In genomic region chr20:33993800-33994623, GRCh38 we compare ENCODE assay signal across 8 cellular contexts. TPM values are rescaled to one million over a fixed set of nuclear protein-coding genes. Genes with fewer than 3 reads are reported as not detected.
DNase-seq lines count a peak whose midpoint lies in the region; ATAC-seq and TF ChIP-seq lines count a peak whose summit lies in the region.

Gene RALY, plus strand, starts transcription at chr20:33993911. Its CDS starts 78,164 bp downstream, at chr20:34072075.

- peak within 1 kb of the TSS; percentile 94 for H3K27ac Mint-ChIP-seq in central memory CD8-positive, alpha-beta T cell (ENCODE audit: low read depth)

- in situ Hi-C loops in ACHN (cut with HindIII; ENCODE audit: low pct_ligation_motif_present, low pct_unique_long_range_greater_than_20kb, low sequenced_read_pairs) = no loop called here

- peaks cover 22% of the 10 kb centered on the region for H3K36me3 Mint-ChIP-seq in central memory CD8-positive, alpha-beta T cell (ENCODE audit: insufficient read depth)

- no peaks in the 10 kb centered on the region for H3K27me3 ChIP-seq in kidney epithelial cell (ENCODE audit: control insufficient read depth, insufficient read depth, low read length)

- H3K4me1 Mint-ChIP-seq in central memory CD8-positive, alpha-beta T cell = peaks cover 61% of the 10 kb centered on the region

- no peaks in the 10 kb centered on the region for H3K9me3 Mint-ChIP-seq in central memory CD8-positive, alpha-beta T cell

- ATAC-seq in GM18867 (IDR thresholded peaks at IDR 0.05; ENCODE audit: unreplicated experiment) (peak; percentile 58), HG03097 (IDR thresholded peaks at IDR 0.05; ENCODE audit: low FRiP score, unreplicated experiment) (peak; percentile 45)
- ATAC-seq in central memory CD8-positive, alpha-beta T cell (replicated peaks; ENCODE audit: extremely low read depth, poor library complexity, severe bottlenecking) = peak; percentile 61

- DNase-seq in ACHN (peak; percentile 77), NCI-H2227 (lab: John Stamatoyannopoulos, UW; ENCODE audit: unreplicated experiment) (peak; percentile 88), kidney epithelial cell (ENCODE audit: low read depth) (peak; percentile 23)
- peak; percentile 59 for DNase-seq in activated CD4-positive, CD25-positive, alpha-beta regulatory T cell treated with anti-CD3 and anti-CD28 coated beads, Interleukin-2, amount 50 U/mL, for 16 hours (ENCODE audit: low read depth, low spot score)
- DNase-seq in central memory CD8-positive, alpha-beta T cell (ENCODE audit: low spot score in 2 of 2) = peak; percentile 58 to 64
- peak; percentile 63 to 67 for DNase-seq in stimulated activated CD4-positive, alpha-beta T cell treated with anti-CD3 and anti-CD28 coated beads, Interleukin-15, amount 100 ng/mL, for 48 hours (ENCODE audit: low read depth in 2 of 2)

- H3K4me3 Mint-ChIP-seq in central memory CD8-positive, alpha-beta T cell = peak within 1 kb of the TSS; percentile 91

- H3K4me3 ChIP-seq in kidney epithelial cell (ENCODE audit: low read depth, low read length) = peak within 1 kb of the TSS; percentile 92

- H3K27me3 Mint-ChIP-seq in central memory CD8-positive, alpha-beta T cell = no peaks in the 10 kb centered on the region

- H3K36me3 ChIP-seq in kidney epithelial cell (ENCODE audit: control insufficient read depth, insufficient read depth, low read length) = peaks cover 1% of the 10 kb centered on the region

- TF ChIP-seq CTCF in kidney epithelial cell (IDR thresholded peaks at IDR 0.05; ENCODE audit: insufficient read depth, low read length, poor library complexity, severe bottlenecking) = no peak

RNA-seq across cellular contexts. Expression of gene RALY, which starts in this region (rescaled TPM):
- 119 and 138 TPM in 2 replicates for total RNA-seq in kidney epithelial cell

Comparison
In these comparisons a context has a peak if more than half of its experiments do, and no peak if none do; other contexts are left out.
1. Peak in every context shown above with its lines: DNase-seq, ATAC-seq and H3K4me3 ChIP-seq.
2. DNase-seq: peak in every context shown above with its lines; median percentile 88 in NCI-H2227; 77 in ACHN; 65 in stimulated activated CD4-positive, alpha-beta T cell treated with anti-CD3 and anti-CD28 coated beads, Interleukin-15, amount 100 ng/mL, for 48 hours; 61 in central memory CD8-positive, alpha-beta T cell; 59 in activated CD4-positive, CD25-positive, alpha-beta regulatory T cell treated with anti-CD3 and anti-CD28 coated beads, Interleukin-2, amount 50 U/mL, for 16 hours; 23 in kidney epithelial cell.